Comparison of ENCODE assay signal across 1 cellular context in the genomic region with DNA sequence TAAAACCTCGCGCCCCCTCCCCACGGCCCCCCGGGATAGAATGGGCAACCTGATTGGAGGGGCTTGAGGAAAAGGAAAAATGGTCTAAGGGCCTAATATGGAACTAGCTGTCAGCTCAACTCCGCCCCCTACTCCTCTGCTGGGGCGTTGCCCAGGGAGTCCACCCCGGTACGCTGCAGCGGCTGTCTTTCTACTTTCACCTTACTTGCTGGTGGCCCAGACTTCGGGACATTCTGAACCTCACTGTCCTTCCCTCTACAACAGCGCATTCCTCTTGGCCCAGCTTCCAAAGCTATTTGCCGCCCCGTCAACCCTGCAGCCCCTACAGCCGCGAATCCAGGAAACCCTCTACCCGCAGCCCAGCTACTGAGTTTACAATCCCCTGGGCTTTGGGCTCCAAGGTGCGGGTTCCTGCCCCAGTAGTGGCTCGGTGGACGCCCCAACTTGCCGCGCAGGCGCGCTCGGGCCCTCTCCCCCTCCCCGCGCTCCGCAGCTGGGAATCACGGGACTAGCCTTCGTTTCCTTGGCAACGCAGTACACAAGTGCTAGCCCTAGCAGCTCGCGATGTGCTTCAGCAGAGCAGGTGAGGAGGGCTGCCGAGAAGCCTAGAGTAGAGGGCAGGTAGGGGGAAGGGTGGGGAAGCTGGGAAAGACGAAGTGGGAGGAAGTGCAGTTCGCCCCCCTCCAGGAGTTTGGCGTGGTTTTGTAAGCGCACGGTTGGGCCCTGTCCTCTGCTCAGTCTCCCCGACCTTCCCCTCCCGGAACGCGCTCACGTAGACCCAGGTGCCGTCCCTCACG.
TF ChIP-seq lines count a peak whose summit lies in the region.

No MANE protein-coding gene starts in this region.

TF ChIP-seq in K562, 482 proteins besides CTCF, POLR2A, EP300 and RAD21 (continued from another document and continues in another):
- TF ChIP-seq, protein P1, sequence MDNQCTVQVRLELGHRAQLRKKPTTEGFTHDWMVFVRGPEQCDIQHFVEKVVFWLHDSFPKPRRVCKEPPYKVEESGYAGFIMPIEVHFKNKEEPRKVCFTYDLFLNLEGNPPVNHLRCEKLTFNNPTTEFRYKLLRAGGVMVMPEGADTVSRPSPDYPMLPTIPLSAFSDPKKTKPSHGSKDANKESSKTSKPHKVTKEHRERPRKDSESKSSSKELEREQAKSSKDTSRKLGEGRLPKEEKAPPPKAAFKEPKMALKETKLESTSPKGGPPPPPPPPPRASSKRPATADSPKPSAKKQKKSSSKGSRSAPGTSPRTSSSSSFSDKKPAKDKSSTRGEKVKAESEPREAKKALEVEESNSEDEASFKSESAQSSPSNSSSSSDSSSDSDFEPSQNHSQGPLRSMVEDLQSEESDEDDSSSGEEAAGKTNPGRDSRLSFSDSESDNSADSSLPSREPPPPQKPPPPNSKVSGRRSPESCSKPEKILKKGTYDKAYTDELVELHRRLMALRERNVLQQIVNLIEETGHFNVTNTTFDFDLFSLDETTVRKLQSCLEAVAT (IDR thresholded peaks at IDR 0.05) = no peak
- TF ChIP-seq, protein P2, sequence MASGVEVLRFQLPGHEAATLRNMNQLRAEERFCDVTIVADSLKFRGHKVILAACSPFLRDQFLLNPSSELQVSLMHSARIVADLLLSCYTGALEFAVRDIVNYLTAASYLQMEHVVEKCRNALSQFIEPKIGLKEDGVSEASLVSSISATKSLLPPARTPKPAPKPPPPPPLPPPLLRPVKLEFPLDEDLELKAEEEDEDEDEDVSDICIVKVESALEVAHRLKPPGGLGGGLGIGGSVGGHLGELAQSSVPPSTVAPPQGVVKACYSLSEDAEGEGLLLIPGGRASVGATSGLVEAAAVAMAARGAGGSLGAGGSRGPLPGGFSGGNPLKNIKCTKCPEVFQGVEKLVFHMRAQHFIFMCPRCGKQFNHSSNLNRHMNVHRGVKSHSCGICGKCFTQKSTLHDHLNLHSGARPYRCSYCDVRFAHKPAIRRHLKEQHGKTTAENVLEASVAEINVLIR (CRISPR knock-in tag; IDR thresholded peaks at IDR 0.05) = no peak
- TF ChIP-seq, protein P3, sequence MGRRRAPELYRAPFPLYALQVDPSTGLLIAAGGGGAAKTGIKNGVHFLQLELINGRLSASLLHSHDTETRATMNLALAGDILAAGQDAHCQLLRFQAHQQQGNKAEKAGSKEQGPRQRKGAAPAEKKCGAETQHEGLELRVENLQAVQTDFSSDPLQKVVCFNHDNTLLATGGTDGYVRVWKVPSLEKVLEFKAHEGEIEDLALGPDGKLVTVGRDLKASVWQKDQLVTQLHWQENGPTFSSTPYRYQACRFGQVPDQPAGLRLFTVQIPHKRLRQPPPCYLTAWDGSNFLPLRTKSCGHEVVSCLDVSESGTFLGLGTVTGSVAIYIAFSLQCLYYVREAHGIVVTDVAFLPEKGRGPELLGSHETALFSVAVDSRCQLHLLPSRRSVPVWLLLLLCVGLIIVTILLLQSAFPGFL (CRISPR knock-in tag; IDR thresholded peaks at IDR 0.05) = 0 out of 2 replicates have a peak, but pooled peaks have one; percentile 18
- TF ChIP-seq ATF7 (IDR thresholded peaks at IDR 0.05) = peak; percentile 27; the same call in 1 of the 2 replicates
- peak; percentile 41 for TF ChIP-seq DACH1 (IDR thresholded peaks at IDR 0.05; ENCODE audit: partially characterized antibody)
- TF ChIP-seq RFX7 (CRISPR knock-in tag; IDR thresholded peaks at IDR 0.05) = 0 out of 2 replicates have a peak, but pooled peaks have one; percentile 58
- TF ChIP-seq MAZ (CRISPR knock-in tag; conservative IDR thresholded peaks at IDR 0.05 in 1 of 2, IDR thresholded peaks at IDR 0.05 in 1 of 2) = peak; percentile 61 to 89
- 0 out of 2 replicates have a peak, but pooled peaks have one; percentile 47 for TF ChIP-seq CTBP1 (IDR thresholded peaks at IDR 0.05; ENCODE audit: borderline replicate concordance)
- TF ChIP-seq HNRNPL (IDR thresholded peaks at IDR 0.05; ENCODE audit: low read depth, low read length) = no peak
- no peak for TF ChIP-seq FOSL1 (tag; conservative IDR thresholded peaks at IDR 0.05)
- TF ChIP-seq, protein P4, sequence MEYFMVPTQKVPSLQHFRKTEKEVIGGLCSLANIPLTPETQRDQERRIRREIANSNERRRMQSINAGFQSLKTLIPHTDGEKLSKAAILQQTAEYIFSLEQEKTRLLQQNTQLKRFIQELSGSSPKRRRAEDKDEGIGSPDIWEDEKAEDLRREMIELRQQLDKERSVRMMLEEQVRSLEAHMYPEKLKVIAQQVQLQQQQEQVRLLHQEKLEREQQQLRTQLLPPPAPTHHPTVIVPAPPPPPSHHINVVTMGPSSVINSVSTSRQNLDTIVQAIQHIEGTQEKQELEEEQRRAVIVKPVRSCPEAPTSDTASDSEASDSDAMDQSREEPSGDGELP (CRISPR knock-in tag; IDR thresholded peaks at IDR 0.05; ENCODE audit: borderline replicate concordance) = peak; percentile 98
- TF ChIP-seq CXXC5 (CRISPR knock-in tag; IDR thresholded peaks at IDR 0.05) = peak; percentile 47
- TF ChIP-seq, protein P5, sequence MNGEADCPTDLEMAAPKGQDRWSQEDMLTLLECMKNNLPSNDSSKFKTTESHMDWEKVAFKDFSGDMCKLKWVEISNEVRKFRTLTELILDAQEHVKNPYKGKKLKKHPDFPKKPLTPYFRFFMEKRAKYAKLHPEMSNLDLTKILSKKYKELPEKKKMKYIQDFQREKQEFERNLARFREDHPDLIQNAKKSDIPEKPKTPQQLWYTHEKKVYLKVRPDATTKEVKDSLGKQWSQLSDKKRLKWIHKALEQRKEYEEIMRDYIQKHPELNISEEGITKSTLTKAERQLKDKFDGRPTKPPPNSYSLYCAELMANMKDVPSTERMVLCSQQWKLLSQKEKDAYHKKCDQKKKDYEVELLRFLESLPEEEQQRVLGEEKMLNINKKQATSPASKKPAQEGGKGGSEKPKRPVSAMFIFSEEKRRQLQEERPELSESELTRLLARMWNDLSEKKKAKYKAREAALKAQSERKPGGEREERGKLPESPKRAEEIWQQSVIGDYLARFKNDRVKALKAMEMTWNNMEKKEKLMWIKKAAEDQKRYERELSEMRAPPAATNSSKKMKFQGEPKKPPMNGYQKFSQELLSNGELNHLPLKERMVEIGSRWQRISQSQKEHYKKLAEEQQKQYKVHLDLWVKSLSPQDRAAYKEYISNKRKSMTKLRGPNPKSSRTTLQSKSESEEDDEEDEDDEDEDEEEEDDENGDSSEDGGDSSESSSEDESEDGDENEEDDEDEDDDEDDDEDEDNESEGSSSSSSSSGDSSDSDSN (IDR thresholded peaks at IDR 0.05; ENCODE audit: borderline replicate concordance in 1 of 2, low read depth in 2 of 2, low read length in 2 of 2) = 0 out of 4 replicates have a peak, but pooled peaks of 1 of the 2 experiments have one; percentile 26
- TF ChIP-seq, protein P6, sequence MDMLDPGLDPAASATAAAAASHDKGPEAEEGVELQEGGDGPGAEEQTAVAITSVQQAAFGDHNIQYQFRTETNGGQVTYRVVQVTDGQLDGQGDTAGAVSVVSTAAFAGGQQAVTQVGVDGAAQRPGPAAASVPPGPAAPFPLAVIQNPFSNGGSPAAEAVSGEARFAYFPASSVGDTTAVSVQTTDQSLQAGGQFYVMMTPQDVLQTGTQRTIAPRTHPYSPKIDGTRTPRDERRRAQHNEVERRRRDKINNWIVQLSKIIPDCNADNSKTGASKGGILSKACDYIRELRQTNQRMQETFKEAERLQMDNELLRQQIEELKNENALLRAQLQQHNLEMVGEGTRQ (CRISPR knock-in tag; IDR thresholded peaks at IDR 0.05) = peak; percentile 70
- TF ChIP-seq ZNF583 (CRISPR knock-in tag; IDR thresholded peaks at IDR 0.05) = 0 out of 2 replicates have a peak, but pooled peaks have one; percentile 33
- TF ChIP-seq, protein P7, sequence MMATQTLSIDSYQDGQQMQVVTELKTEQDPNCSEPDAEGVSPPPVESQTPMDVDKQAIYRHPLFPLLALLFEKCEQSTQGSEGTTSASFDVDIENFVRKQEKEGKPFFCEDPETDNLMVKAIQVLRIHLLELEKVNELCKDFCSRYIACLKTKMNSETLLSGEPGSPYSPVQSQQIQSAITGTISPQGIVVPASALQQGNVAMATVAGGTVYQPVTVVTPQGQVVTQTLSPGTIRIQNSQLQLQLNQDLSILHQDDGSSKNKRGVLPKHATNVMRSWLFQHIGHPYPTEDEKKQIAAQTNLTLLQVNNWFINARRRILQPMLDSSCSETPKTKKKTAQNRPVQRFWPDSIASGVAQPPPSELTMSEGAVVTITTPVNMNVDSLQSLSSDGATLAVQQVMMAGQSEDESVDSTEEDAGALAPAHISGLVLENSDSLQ (IDR thresholded peaks at IDR 0.05) = peak; percentile 93
- peak; percentile 30 for TF ChIP-seq MEIS2 (IDR thresholded peaks at IDR 0.05; ENCODE audit: partially characterized antibody)
- TF ChIP-seq, protein P8, sequence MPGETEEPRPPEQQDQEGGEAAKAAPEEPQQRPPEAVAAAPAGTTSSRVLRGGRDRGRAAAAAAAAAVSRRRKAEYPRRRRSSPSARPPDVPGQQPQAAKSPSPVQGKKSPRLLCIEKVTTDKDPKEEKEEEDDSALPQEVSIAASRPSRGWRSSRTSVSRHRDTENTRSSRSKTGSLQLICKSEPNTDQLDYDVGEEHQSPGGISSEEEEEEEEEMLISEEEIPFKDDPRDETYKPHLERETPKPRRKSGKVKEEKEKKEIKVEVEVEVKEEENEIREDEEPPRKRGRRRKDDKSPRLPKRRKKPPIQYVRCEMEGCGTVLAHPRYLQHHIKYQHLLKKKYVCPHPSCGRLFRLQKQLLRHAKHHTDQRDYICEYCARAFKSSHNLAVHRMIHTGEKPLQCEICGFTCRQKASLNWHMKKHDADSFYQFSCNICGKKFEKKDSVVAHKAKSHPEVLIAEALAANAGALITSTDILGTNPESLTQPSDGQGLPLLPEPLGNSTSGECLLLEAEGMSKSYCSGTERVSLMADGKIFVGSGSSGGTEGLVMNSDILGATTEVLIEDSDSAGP (CRISPR knock-in tag; IDR thresholded peaks at IDR 0.05) = no peak
- peak; percentile 94 for TF ChIP-seq RFX1 (IDR thresholded peaks at IDR 0.05)
- peak; percentile 100 for TF ChIP-seq FOXJ2 (tag; IDR thresholded peaks at IDR 0.05)
- no peak for TF ChIP-seq MBD2 (IDR thresholded peaks at IDR 0.05; ENCODE audit: borderline replicate concordance, low read depth)
- TF ChIP-seq BHLHE40 (IDR thresholded peaks at IDR 0.05; ENCODE audit: low read length) = peak; percentile 97
- TF ChIP-seq ZNF79 (CRISPR knock-in tag; IDR thresholded peaks at IDR 0.05; ENCODE audit: low read depth) = no peak
- TF ChIP-seq STAG1 (CRISPR knock-in tag; IDR thresholded peaks at IDR 0.05; ENCODE audit: borderline replicate concordance) = no peak
- no peak for TF ChIP-seq PRPF4 (IDR thresholded peaks at IDR 0.05; ENCODE audit: insufficient read depth, low read depth, low read length, poor library complexity, severe bottlenecking)
- TF ChIP-seq, protein P9, sequence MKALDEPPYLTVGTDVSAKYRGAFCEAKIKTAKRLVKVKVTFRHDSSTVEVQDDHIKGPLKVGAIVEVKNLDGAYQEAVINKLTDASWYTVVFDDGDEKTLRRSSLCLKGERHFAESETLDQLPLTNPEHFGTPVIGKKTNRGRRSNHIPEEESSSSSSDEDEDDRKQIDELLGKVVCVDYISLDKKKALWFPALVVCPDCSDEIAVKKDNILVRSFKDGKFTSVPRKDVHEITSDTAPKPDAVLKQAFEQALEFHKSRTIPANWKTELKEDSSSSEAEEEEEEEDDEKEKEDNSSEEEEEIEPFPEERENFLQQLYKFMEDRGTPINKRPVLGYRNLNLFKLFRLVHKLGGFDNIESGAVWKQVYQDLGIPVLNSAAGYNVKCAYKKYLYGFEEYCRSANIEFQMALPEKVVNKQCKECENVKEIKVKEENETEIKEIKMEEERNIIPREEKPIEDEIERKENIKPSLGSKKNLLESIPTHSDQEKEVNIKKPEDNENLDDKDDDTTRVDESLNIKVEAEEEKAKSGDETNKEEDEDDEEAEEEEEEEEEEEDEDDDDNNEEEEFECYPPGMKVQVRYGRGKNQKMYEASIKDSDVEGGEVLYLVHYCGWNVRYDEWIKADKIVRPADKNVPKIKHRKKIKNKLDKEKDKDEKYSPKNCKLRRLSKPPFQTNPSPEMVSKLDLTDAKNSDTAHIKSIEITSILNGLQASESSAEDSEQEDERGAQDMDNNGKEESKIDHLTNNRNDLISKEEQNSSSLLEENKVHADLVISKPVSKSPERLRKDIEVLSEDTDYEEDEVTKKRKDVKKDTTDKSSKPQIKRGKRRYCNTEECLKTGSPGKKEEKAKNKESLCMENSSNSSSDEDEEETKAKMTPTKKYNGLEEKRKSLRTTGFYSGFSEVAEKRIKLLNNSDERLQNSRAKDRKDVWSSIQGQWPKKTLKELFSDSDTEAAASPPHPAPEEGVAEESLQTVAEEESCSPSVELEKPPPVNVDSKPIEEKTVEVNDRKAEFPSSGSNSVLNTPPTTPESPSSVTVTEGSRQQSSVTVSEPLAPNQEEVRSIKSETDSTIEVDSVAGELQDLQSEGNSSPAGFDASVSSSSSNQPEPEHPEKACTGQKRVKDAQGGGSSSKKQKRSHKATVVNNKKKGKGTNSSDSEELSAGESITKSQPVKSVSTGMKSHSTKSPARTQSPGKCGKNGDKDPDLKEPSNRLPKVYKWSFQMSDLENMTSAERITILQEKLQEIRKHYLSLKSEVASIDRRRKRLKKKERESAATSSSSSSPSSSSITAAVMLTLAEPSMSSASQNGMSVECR (CRISPR knock-in tag; IDR thresholded peaks at IDR 0.05) = no peak
- TF ChIP-seq SUPT5H (IDR thresholded peaks at IDR 0.05) = no peak
- TF ChIP-seq ZBTB1 (CRISPR knock-in tag; IDR thresholded peaks at IDR 0.05; ENCODE audit: borderline replicate concordance, low read depth) = peak; percentile 68; the same call in 1 of the 2 replicates
- TF ChIP-seq, protein P10, sequence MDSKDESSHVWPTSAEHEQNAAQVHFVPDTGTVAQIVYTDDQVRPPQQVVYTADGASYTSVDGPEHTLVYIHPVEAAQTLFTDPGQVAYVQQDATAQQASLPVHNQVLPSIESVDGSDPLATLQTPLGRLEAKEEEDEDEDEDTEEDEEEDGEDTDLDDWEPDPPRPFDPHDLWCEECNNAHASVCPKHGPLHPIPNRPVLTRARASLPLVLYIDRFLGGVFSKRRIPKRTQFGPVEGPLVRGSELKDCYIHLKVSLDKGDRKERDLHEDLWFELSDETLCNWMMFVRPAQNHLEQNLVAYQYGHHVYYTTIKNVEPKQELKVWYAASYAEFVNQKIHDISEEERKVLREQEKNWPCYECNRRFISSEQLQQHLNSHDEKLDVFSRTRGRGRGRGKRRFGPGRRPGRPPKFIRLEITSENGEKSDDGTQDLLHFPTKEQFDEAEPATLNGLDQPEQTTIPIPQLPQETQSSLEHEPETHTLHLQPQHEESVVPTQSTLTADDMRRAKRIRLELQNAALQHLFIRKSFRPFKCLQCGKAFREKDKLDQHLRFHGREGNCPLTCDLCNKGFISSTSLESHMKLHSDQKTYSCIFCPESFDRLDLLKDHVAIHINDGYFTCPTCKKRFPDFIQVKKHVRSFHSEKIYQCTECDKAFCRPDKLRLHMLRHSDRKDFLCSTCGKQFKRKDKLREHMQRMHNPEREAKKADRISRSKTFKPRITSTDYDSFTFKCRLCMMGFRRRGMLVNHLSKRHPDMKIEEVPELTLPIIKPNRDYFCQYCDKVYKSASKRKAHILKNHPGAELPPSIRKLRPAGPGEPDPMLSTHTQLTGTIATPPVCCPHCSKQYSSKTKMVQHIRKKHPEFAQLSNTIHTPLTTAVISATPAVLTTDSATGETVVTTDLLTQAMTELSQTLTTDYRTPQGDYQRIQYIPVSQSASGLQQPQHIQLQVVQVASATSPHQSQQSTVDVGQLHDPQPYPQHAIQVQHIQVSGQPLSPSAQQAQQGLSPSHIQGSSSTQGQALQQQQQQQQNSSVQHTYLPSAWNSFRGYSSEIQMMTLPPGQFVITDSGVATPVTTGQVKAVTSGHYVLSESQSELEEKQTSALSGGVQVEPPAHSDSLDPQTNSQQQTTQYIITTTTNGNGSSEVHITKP (IDR thresholded peaks at IDR 0.05; ENCODE audit: partially characterized antibody) = peak; percentile 8
- TF ChIP-seq RAD51 (IDR thresholded peaks at IDR 0.05; ENCODE audit: borderline replicate concordance, low read depth) = 0 out of 2 replicates have a peak, but pooled peaks have one; percentile 43
- TF ChIP-seq ZFPM2 (CRISPR knock-in tag; IDR thresholded peaks at IDR 0.05) = no peak
- 0 out of 2 replicates have a peak, but pooled peaks have one; percentile 26 for TF ChIP-seq RBFOX2 (IDR thresholded peaks at IDR 0.05; ENCODE audit: low read depth, low read length)
- TF ChIP-seq PHF8 (IDR thresholded peaks at IDR 0.05; ENCODE audit: borderline replicate concordance, low read length) = peak; percentile 43; the same call in 1 of the 2 replicates
- TF ChIP-seq FOXJ3 (CRISPR knock-in tag; IDR thresholded peaks at IDR 0.05) = peak; percentile 99
